Comparison of ENCODE assay signal across 1 cellular context in genomic region chr2:241316825-241317224, GRCh38.
TF ChIP-seq lines count a peak whose summit lies in the region.

No MANE protein-coding gene starts in this region.

TF ChIP-seq in GM23338, 12 proteins besides CTCF, POLR2A, EP300 and RAD21 (continued from another document):
- TF ChIP-seq REST (IDR thresholded peaks at IDR 0.05; ENCODE audit: unreplicated experiment) (no peak), ZNF331 (CRISPR knock-in tag; IDR thresholded peaks at IDR 0.05; ENCODE audit: low read depth) (no peak), EZH2 (IDR thresholded peaks at IDR 0.05; ENCODE audit: low read depth, unreplicated experiment) (no peak), EZH2phosphoT487 (IDR thresholded peaks at IDR 0.05; ENCODE audit: unreplicated experiment) (no peak), ETS1 (IDR thresholded peaks at IDR 0.05) (no peak)
